12 cellular contexts compared by ENCODE assay signal in the genomic region with DNA sequence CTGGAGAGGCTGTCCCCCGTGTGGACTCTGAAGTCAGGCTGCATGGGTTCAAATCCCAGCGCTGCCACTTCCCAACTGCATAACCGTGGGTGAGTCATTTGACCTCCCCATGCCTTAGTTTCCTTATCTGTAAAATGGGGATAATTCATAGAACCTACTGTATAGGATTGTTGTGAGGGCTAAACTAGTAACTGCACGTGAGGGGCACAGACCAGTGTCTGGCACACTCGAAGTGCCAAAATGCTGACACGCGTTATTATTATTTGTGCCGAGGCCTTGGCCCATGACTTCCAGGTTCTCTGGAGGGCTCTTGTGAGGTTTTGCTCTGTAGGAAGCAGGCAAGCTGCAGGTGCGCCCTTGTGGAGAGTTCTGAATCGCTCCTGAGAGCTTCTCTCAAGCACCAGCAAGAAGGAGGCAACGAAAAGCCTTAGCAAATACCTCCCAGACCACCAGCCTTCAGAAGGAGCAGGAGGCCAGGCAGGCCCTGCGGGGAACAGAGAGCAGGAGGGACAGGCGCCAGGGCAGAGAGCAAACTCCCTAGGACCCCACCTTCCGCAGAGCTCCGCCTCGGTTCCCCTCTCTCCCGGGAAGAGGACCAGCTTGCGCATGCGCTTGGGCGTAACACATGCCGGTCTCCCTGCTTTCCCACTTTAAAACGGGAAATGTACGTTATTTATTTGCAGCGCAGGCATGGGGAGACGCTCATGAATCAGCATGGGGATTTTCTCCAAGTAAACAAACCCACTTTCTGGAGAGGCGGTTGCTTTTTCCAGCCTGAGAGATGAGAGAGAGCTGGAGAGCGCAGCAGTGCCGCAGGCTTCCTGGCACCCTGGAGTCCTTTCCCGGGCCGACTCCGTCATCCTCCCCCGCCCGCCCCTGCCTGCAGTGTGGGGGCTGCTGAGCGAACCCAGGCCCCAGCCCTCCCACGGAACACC. TPM values are rescaled to one million over a fixed set of nuclear protein-coding genes. Genes with fewer than 3 reads are reported as not detected.
A peak's percentile ranks its signal among the peaks of the same experiment; 100 is the strongest.
DNase-seq lines count a peak whose midpoint lies in the region; ATAC-seq and TF ChIP-seq lines count a peak whose summit lies in the region.
"Had no signal": no experiment of that assay in that cellular context is flagged by ENCODE, and none has a peak within 500 bp of the region (broad histone marks: within the 10 kb centered on the region; RNA-seq: fewer than 3 reads in every experiment).

No MANE protein-coding gene starts in this region.

- ATAC-seq in GM19452 (IDR thresholded peaks at IDR 0.05; ENCODE audit: unreplicated experiment) (no peak), HG02610 (IDR thresholded peaks at IDR 0.05; ENCODE audit: unreplicated experiment) (no peak)

- no peaks in the 10 kb centered on the region for H3K4me1 ChIP-seq in ovary (ENCODE audit: insufficient read depth)

- no peaks in the 10 kb centered on the region for H3K27me3 ChIP-seq in ovary

- no peak for TF ChIP-seq EP300 in ovary (IDR thresholded peaks at IDR 0.05)

- TF ChIP-seq POLR2A in ovary (IDR thresholded peaks at IDR 0.05) = no peak

- no peaks in the 10 kb centered on the region for H3K36me3 ChIP-seq in ovary

- intact Hi-C loops in ovary (cut with DNase I) = no loop called here

- DNase-seq in DMS79 (lab: John Stamatoyannopoulos, UW) (peak; percentile 53), amniotic epithelial cell (ENCODE audit: low read depth) (peak; percentile 47), hypothalamus (lab: John Stamatoyannopoulos, UW) (peak in 45 of 51 donors; percentile 8 to 87 (median 49)), ovary (peak in 4 of 5 donors; percentile 24 to 69 (median 48)), SK-N-DZ (ENCODE audit: low spot score) (no peak)
- no peak for DNase-seq in activated T-cell treated with anti-CD3 and anti-CD28 coated beads, Interleukin-2, amount 50 U/mL, for 1 hour
- DNase-seq: activated CD4-positive, alpha-beta T cell treated with anti-CD3 and anti-CD28 coated beads, Interleukin-2, amount 50 U/mL, for 4 hours; CD4-positive, alpha-beta T cell; NCI-H748 treated with DMSO at 0.1 percent for 48 hours had no signal

- no peak overlapping the region for H3K27ac ChIP-seq in ovary

- no peak for TF ChIP-seq CTCF in ovary (IDR thresholded peaks at IDR 0.05)

- no peaks in the 10 kb centered on the region for H3K9me3 ChIP-seq in ovary

- H3K4me3 ChIP-seq in ovary = no peak overlapping the region

- WGBS in ovary, 3 donors = 8 to 15% (median 9%) methylated on average over 34 to 35 of the region's 35 CpGs

RNA-seq across cellular contexts. Expression of a gene that starts 39.6 kb away (rescaled TPM):
- total RNA-seq in ovary = 1 to 10 TPM in 4 of 7 donors, under 1 TPM in 2, not detected in 1; 0.25 to 4.5 (median 1.0) TPM
- polyA plus RNA-seq in ovary = under 1 TPM; 0.07 to 0.43 TPM
- not detected in 2 replicates for polyA plus RNA-seq in SK-N-DZ (2014; cell fraction: cytosol; rRNA removed)
- polyA plus RNA-seq in SK-N-DZ (2014; cell fraction: nucleus; rRNA removed) = not detected in 2 replicates
- total RNA-seq: pulmonary artery endothelial cell had no signal

Comparison
In these comparisons a context has a peak if more than half of its experiments do, and no peak if none do; other contexts are left out.
1. DNase-seq: peak in DMS79 (single experiment), amniotic epithelial cell (single experiment), hypothalamus (45 of 51) and ovary (4 of 5); none in SK-N-DZ (single experiment) and activated T-cell treated with anti-CD3 and anti-CD28 coated beads, Interleukin-2, amount 50 U/mL, for 1 hour (single experiment).